ENCODE assay signal across 13 cellular contexts in the genomic region with DNA sequence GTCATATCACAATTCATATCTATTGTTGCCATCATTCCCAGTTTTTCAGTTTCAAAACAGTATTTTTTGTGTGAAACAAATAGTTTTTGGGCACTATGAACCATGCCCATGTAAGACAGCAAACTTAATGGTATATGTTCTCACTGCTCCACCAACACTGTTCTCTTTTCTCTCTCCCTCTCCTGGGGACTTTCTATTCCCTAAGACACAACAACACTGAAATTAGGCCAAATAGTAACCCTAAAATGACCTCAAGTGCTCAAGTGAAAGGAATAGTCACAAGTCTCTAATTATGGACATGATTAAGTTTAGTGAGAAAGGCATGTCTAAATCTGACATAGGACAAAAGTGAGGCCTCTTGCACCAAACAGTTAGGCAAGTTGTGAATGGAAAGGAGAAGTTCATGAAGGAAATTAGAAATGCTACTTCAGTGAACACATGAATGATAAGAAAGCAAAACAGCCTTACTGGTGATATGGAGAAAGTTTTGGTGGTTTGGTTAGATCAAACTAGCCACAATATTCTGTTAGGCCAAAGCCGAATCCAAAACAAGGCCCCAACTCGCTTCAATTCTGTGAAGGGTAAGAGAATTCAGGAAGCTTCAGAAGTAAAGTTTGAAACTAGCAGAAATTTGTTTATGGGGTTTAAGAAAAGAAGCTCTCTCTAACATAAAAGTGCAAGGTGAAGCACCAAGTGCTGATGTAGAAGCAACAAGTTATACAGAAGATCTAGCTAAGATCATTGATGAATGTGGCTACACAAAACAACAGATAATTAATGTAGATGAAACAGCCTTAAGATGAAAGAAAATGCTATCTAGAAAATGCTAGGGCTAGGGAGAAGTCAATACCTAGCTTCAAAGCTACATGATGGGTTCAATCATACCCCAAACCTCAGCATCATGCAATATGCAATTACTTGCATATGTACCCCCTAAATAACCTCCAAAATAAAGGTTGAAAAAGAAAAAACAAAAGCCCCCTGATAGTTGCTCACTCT.
DNase-seq lines count a peak whose midpoint lies in the region; ATAC-seq and TF ChIP-seq lines count a peak whose summit lies in the region.
"Had no signal": no experiment of that assay in that cellular context is flagged by ENCODE, and none has a peak within 500 bp of the region (broad histone marks: within the 10 kb centered on the region; RNA-seq: fewer than 3 reads in every experiment).

No MANE protein-coding gene starts in this region.

- peak overlapping the region; percentile 85 for H3K27ac Mint-ChIP-seq in activated CD4-positive, alpha-beta T cell treated with anti-CD3 and anti-CD28 coated beads for 36 hours
- peak overlapping the region; percentile 63 to 90 (median 86) for H3K27ac Mint-ChIP-seq in naive thymus-derived CD4-positive, alpha-beta T cell

- no peaks in the 10 kb centered on the region for H4K20me1 ChIP-seq in SU-DHL-6 (ENCODE audit: low read depth, low read length)

- H3K27ac ChIP-seq in SU-DHL-6 (ENCODE audit: low read depth, low read length): peak overlapping the region; percentile 27; the same call in 1 of the 2 replicates
- peak overlapping the region; percentile 47 for H3K27ac ChIP-seq in naive thymus-derived CD4-positive, alpha-beta T cell (ENCODE audit: low read depth, low read length)
- H3K27ac ChIP-seq: RWPE1 had no signal

- H3K27me3 Mint-ChIP-seq in activated CD4-positive, alpha-beta T cell treated with anti-CD3 and anti-CD28 coated beads for 36 hours: no peaks in the 10 kb centered on the region
- no peaks in the 10 kb centered on the region for H3K27me3 Mint-ChIP-seq in naive thymus-derived CD4-positive, alpha-beta T cell

- no peaks in the 10 kb centered on the region for H3K9me2 ChIP-seq in SU-DHL-6 (replicated peaks; ENCODE audit: insufficient read depth, low read length)

- peaks cover 68% of the 10 kb centered on the region for H3K36me3 Mint-ChIP-seq in activated CD4-positive, alpha-beta T cell treated with anti-CD3 and anti-CD28 coated beads for 36 hours (ENCODE audit: low read depth)
- H3K36me3 Mint-ChIP-seq in naive thymus-derived CD4-positive, alpha-beta T cell: peaks cover 34 to 70% (median 38%) of the 10 kb centered on the region in 5 donors

- no peaks in the 10 kb centered on the region for H3F3A ChIP-seq in SU-DHL-6 (ENCODE audit: insufficient read depth)

- H3K27me3 ChIP-seq in SU-DHL-6 (ENCODE audit: low read length): no peaks in the 10 kb centered on the region
- no peaks in the 10 kb centered on the region for H3K27me3 ChIP-seq in naive thymus-derived CD4-positive, alpha-beta T cell (ENCODE audit: control insufficient read depth in 2 of 2, insufficient read depth in 2 of 2, low read length in 2 of 2)
- H3K27me3 ChIP-seq: breast epithelium had no signal

- CTCF ChIA-PET in activated CD4-positive, alpha-beta T cell treated with anti-CD3 and anti-CD28 coated beads for 36 hours (lab: Charles Lee): no interaction called here
- CTCF ChIA-PET in naive thymus-derived CD4-positive, alpha-beta T cell (lab: Charles Lee): interaction anchor here (0.6 kb wide), 1 partner anchor 98 kb away, joined by 3 read pairs; no protein-coding TSS in a partner anchor

- H3K79me2 ChIP-seq in SU-DHL-6 (ENCODE audit: insufficient read depth, low read length): peaks cover 67% of the 10 kb centered on the region

- peaks cover 69% of the 10 kb centered on the region for H3K4me1 Mint-ChIP-seq in activated CD4-positive, alpha-beta T cell treated with anti-CD3 and anti-CD28 coated beads for 36 hours
- peaks cover 42 to 88% (median 75%) of the 10 kb centered on the region in 7 donors for H3K4me1 Mint-ChIP-seq in naive thymus-derived CD4-positive, alpha-beta T cell

- H3K4me3 ChIP-seq in SU-DHL-6 (ENCODE audit: insufficient read depth, low read length, poor library complexity, severe bottlenecking): no peak overlapping the region
- no peak overlapping the region for H3K4me3 ChIP-seq in naive thymus-derived CD4-positive, alpha-beta T cell (ENCODE audit: low read length)
- H3K4me3 ChIP-seq: breast epithelium had no signal

- peak; percentile 52 for ATAC-seq in activated CD4-positive, alpha-beta T cell treated with anti-CD3 and anti-CD28 coated beads for 36 hours
- peak; percentile 73 for ATAC-seq in HG02870 (IDR thresholded peaks at IDR 0.05; ENCODE audit: unreplicated experiment)
- peak; percentile 71 for ATAC-seq in naive thymus-derived CD4-positive, alpha-beta T cell
- no peak for ATAC-seq in HG03108 (IDR thresholded peaks at IDR 0.05; ENCODE audit: unreplicated experiment)

- peaks cover 30% of the 10 kb centered on the region; the same call in 1 of the 2 replicates for H3K9me3 ChIP-seq in SU-DHL-6 (ENCODE audit: insufficient read depth, low read length)
- peaks cover 0 to 9% (median 0%) of the 10 kb centered on the region in 3 experiments for H3K9me3 ChIP-seq in naive thymus-derived CD4-positive, alpha-beta T cell (ENCODE audit: control insufficient read depth in 2 of 3, low read length in 3 of 3)

- DNase-seq in activated CD4-positive, alpha-beta T cell treated with anti-CD3 and anti-CD28 coated beads for 36 hours: no peak
- DNase-seq in activated CD4-positive, alpha-beta T cell treated with anti-CD3 and anti-CD28 coated beads for 1 hour: no peak
- peak in 7 of 9 donors; percentile 22 to 75 (median 56) for DNase-seq in naive thymus-derived CD4-positive, alpha-beta T cell
- DNase-seq in cerebellar nuclear complex (lab: John Stamatoyannopoulos, UW) (no peak), activated gamma-delta T cell (lab: John Stamatoyannopoulos, UW) (no peak)
- DNase-seq: kidney glomerular epithelial cell; NCI-H2081; stimulated activated CD4-positive, alpha-beta T cell treated with anti-CD3 and anti-CD28 coated beads, Interleukin-4, amount 100 ng/mL, for 1 hour had no signal

- peaks cover 77% of the 10 kb centered on the region for H3K36me3 ChIP-seq in SU-DHL-6 (ENCODE audit: low read length)
- H3K36me3 ChIP-seq in naive thymus-derived CD4-positive, alpha-beta T cell (ENCODE audit: control insufficient read depth in 2 of 3, insufficient read depth in 3 of 3, low read length in 3 of 3): peaks cover 0 to 9% (median 4%) of the 10 kb centered on the region in 3 experiments
- H3K36me3 ChIP-seq: breast epithelium had no signal

- no peak overlapping the region for H3K9ac ChIP-seq in SU-DHL-6 (ENCODE audit: low read length)

- no peak for TF ChIP-seq CTCF in SU-DHL-6 (IDR thresholded peaks at IDR 0.05; ENCODE audit: insufficient read depth, low read length, poor library complexity, severe bottlenecking)

- intact Hi-C loops in activated CD4-positive, alpha-beta T cell treated with anti-CD3 and anti-CD28 coated beads for 36 hours (cut with DNase I, micrococcal nuclease): loop anchor here in 1 of 2 experiments (1.0 kb wide), 1 partner anchor 9 kb away; no protein-coding TSS in a partner anchor
- intact Hi-C loops in naive thymus-derived CD4-positive, alpha-beta T cell (cut with micrococcal nuclease): loop anchor here (1.0 to 5.0 kb wide), 2 partner anchors 11 to 38 kb away; no protein-coding TSS in a partner anchor

- no peak overlapping the region for H3K4me2 ChIP-seq in SU-DHL-6 (ENCODE audit: low read depth, low read length, poor library complexity, severe bottlenecking)

- H3K4me1 ChIP-seq in naive thymus-derived CD4-positive, alpha-beta T cell (ENCODE audit: control insufficient read depth in 2 of 2, insufficient read depth in 2 of 2, low read length in 2 of 2): peaks cover 40 to 55% of the 10 kb centered on the region in 2 donors
- H3K4me1 ChIP-seq: breast epithelium had no signal

- no peak overlapping the region for H3K4me3 Mint-ChIP-seq in activated CD4-positive, alpha-beta T cell treated with anti-CD3 and anti-CD28 coated beads for 36 hours
- peak overlapping the region in 9 of 10 donors; percentile 16 to 75 (median 61) for H3K4me3 Mint-ChIP-seq in naive thymus-derived CD4-positive, alpha-beta T cell

- POLR2A ChIA-PET in activated CD4-positive, alpha-beta T cell treated with anti-CD3 and anti-CD28 coated beads for 36 hours (lab: Charles Lee): interaction anchor here (0.6 to 1.1 kb wide), 2 partner anchors 9 to 51 kb away, joined by 3 read pairs; no protein-coding TSS in a partner anchor
- POLR2A ChIA-PET in naive thymus-derived CD4-positive, alpha-beta T cell (lab: Charles Lee): interaction anchor here (0.8 to 1.2 kb wide), 2 partner anchors 103 to 104 kb away, joined by 3 to 5 read pairs; a partner anchor contains a TSS

- H2AFZ ChIP-seq in SU-DHL-6 (ENCODE audit: low read depth, low read length, severe bottlenecking): no peak overlapping the region

- H3K9me3 Mint-ChIP-seq in activated CD4-positive, alpha-beta T cell treated with anti-CD3 and anti-CD28 coated beads for 36 hours (ENCODE audit: low read depth): peaks cover 29% of the 10 kb centered on the region
- peaks cover 8 to 29% (median 18%) of the 10 kb centered on the region in 11 donors for H3K9me3 Mint-ChIP-seq in naive thymus-derived CD4-positive, alpha-beta T cell

Comparison
In these comparisons a context has a peak if more than half of its experiments do, and no peak if none do; other contexts are left out.
1. DNase-seq: peak in naive thymus-derived CD4-positive, alpha-beta T cell (7 of 9); none in activated CD4-positive, alpha-beta T cell treated with anti-CD3 and anti-CD28 coated beads for 36 hours (single experiment), activated CD4-positive, alpha-beta T cell treated with anti-CD3 and anti-CD28 coated beads for 1 hour (single experiment), cerebellar nuclear complex (0 of 2) and activated gamma-delta T cell (single experiment).